Comparison of ENCODE assay signal across 11 cellular contexts in the genomic region with DNA sequence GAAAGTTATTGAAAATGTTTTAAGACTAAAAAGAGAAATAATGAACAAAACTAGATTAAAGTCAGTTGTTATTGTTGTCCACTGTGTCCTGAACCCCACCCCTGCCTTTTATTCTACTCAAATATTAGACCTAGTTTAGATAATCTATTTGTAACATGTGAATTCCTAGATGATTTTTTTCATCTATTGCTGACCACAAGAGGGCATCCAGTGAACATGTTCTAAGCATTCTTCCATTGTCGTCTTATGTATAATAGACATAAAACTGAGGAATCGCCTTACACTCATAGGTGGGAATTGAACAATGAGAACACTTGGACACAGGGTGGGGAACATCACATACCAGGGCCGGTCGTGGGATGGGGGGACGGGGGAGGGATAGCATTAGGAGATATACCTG. TPM values are rescaled to one million over a fixed set of nuclear protein-coding genes. Genes with fewer than 3 reads are reported as not detected.
A peak's percentile ranks its signal among the peaks of the same experiment; 100 is the strongest.
DNase-seq lines count a peak whose midpoint lies in the region; ATAC-seq and TF ChIP-seq lines count a peak whose summit lies in the region.
"Had no signal": no experiment of that assay in that cellular context is flagged by ENCODE, and none has a peak within 500 bp of the region (broad histone marks: within the 10 kb centered on the region; RNA-seq: fewer than 3 reads in every experiment).

No MANE protein-coding gene starts in this region.

- H3K4me3 ChIP-seq in BE2C (ENCODE audit: low read depth, low read length): no peak overlapping the region
- H3K4me3 ChIP-seq: SJCRH30 had no signal

- no peaks in the 10 kb centered on the region for H3K9me3 ChIP-seq in BE2C
- H3K9me3 ChIP-seq: SJCRH30 had no signal

- ATAC-seq in left colon: peak; percentile 51
- no peak for ATAC-seq in GM19395 (IDR thresholded peaks at IDR 0.05; ENCODE audit: unreplicated experiment)
- ATAC-seq in stimulated activated naive CD8-positive, alpha-beta T cell treated with anti-CD3 and anti-CD28 coated beads, Interleukin-15, Interleukin-2, amounts not matched to agents 100 U/mL and 50 U/mL, for 24 hours: no peak

- CTCF ChIA-PET in activated naive CD4-positive, alpha-beta T cell treated with anti-CD3 and anti-CD28 coated beads for 36 hours (lab: Charles Lee): no interaction called here

- intact Hi-C loops in left colon (cut with DNase I, micrococcal nuclease): no loop called here
- intact Hi-C loops in activated naive CD4-positive, alpha-beta T cell treated with anti-CD3 and anti-CD28 coated beads for 36 hours (cut with micrococcal nuclease): no loop called here

- peak; percentile 40 for TF ChIP-seq CTCF in BE2C (IDR thresholded peaks at IDR 0.05; ENCODE audit: low read depth, low read length)
- TF ChIP-seq CTCF in VCaP (conservative IDR thresholded peaks at IDR 0.05): peak; percentile 69

- no peak overlapping the region for H3K4me3 Mint-ChIP-seq in activated naive CD4-positive, alpha-beta T cell treated with anti-CD3 and anti-CD28 coated beads for 36 hours

- H3K27ac Mint-ChIP-seq in activated naive CD4-positive, alpha-beta T cell treated with anti-CD3 and anti-CD28 coated beads for 36 hours: no peak overlapping the region

- no peaks in the 10 kb centered on the region for H3K9me3 Mint-ChIP-seq in activated naive CD4-positive, alpha-beta T cell treated with anti-CD3 and anti-CD28 coated beads for 36 hours

- H3K36me3 ChIP-seq in BE2C: peaks cover 10% of the 10 kb centered on the region; the same call in 1 of the 2 replicates
- H3K36me3 ChIP-seq: SJCRH30 had no signal

- no peaks in the 10 kb centered on the region for H3K27me3 ChIP-seq in BE2C
- H3K27me3 ChIP-seq: SJCRH30 had no signal

- no peaks in the 10 kb centered on the region for H3K27me3 Mint-ChIP-seq in activated naive CD4-positive, alpha-beta T cell treated with anti-CD3 and anti-CD28 coated beads for 36 hours (ENCODE audit: low read depth)

- DNase-seq in BE2C (no peak), HS-5 (ENCODE audit: low read depth) (peak; percentile 2), left colon (no peak), amniotic stem cell (lab: John Stamatoyannopoulos, UW) (no peak)
- no peak for DNase-seq in activated naive CD4-positive, alpha-beta T cell treated with anti-CD3 and anti-CD28 coated beads for 36 hours
- DNase-seq in stimulated activated naive CD8-positive, alpha-beta T cell treated with anti-CD3 and anti-CD28 coated beads, Interleukin-15, Interleukin-2, amounts not matched to agents 100 U/mL and 50 U/mL, for 24 hours: no peak
- DNase-seq: activated naive CD4-positive, alpha-beta T cell; islet precursor cell had no signal

- H3K4me1 ChIP-seq in BE2C: no peaks in the 10 kb centered on the region
- H3K4me1 ChIP-seq: SJCRH30 had no signal

- peaks cover 2% of the 10 kb centered on the region for H3K36me3 Mint-ChIP-seq in activated naive CD4-positive, alpha-beta T cell treated with anti-CD3 and anti-CD28 coated beads for 36 hours (ENCODE audit: low read depth)

- H3K4me1 Mint-ChIP-seq in activated naive CD4-positive, alpha-beta T cell treated with anti-CD3 and anti-CD28 coated beads for 36 hours (ENCODE audit: low read depth): no peaks in the 10 kb centered on the region

- H3K27ac ChIP-seq in VCaP: no peak overlapping the region
- H3K27ac ChIP-seq: SJCRH30 had no signal

RNA-seq across cellular contexts. Expression of gene HPRT1, which starts 36.4 kb away (rescaled TPM):
- polyA plus RNA-seq in BE2C (2012; ENCODE audit: insufficient read depth, insufficient read length, low read depth): 36.2 TPM
- 10 to 100 TPM; 19.7 to 22.1 TPM for total RNA-seq in left colon
- 100 to 1,000 TPM; 111 TPM for total RNA-seq in activated naive CD4-positive, alpha-beta T cell treated with anti-CD3 and anti-CD28 coated beads for 36 hours

RNA-seq across cellular contexts. Expression of gene PHF6, which starts 50.5 kb away (rescaled TPM):
- polyA plus RNA-seq in BE2C (2012; ENCODE audit: insufficient read depth, insufficient read length, low read depth): 16.1 TPM
- total RNA-seq in left colon: 10 to 100 TPM; 15.7 to 16.8 TPM
- 10 to 100 TPM; 49.1 to 51.9 TPM for total RNA-seq in activated naive CD4-positive, alpha-beta T cell treated with anti-CD3 and anti-CD28 coated beads for 36 hours

Comparison
In these comparisons a context has a peak if more than half of its experiments do, and no peak if none do; other contexts are left out.
1. RNA of gene HPRT1, which starts 36.4 kb away (total RNA-seq): 111 TPM in activated naive CD4-positive, alpha-beta T cell treated with anti-CD3 and anti-CD28 coated beads for 36 hours; 19.7 to 22.1 TPM in left colon; every median in the first group is over 4 times any median in the second.